8 cellular contexts compared by ENCODE assay signal in the genomic region with DNA sequence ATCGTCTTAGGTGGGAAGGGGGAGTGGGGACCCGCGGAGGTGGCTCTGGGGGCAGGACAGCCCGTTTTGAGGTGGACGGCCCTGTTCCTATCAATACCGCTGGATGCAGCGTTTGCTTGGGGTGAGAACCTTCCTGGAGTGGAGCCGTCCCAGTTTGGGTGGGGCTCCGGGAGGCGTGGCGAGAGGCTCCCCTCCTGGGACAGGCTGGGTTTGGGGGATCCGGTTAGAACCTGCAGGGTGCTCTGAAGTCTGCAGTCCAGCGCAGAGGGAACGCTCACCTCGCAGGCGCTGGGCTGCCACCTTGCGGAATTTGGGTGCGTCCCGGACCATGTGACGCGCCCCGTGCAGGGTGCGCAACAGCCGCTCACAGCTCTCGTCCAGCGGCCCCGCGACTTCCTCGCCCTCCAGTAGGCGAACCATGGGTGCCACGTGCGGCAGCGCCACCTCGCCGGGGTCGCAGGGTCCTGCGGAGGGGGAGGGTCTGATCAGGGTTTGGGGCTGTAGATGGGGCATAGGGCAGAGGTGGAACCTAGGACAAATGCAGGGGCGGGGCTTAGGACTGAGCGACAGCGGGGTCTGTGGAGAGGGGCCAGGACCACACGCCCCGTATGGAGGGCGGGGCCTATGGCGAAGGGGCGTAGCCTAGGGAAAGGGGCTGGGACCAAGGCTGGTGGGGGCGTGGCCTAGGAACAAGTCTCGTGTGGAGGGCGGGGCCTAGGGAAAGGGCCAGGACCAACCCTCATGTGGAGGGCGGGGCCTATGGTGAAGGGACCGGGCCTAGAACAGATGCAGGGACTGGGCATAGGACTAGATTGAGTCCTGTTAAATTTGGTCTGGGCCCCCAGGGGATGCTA. TPM values are rescaled to one million over a fixed set of nuclear protein-coding genes. Genes with fewer than 3 reads are reported as not detected.
A peak's percentile ranks its signal among the peaks of the same experiment; 100 is the strongest.
DNase-seq lines count a peak whose midpoint lies in the region; TF ChIP-seq lines count a peak whose summit lies in the region.

No MANE protein-coding gene starts in this region.

- CTCF ChIA-PET in HEK293T (lab: Yijun Ruan, JAX): no interaction called here

- peak overlapping the region; percentile 71 for H3K4me2 ChIP-seq in neural progenitor cell

- H3K27ac ChIP-seq in neural progenitor cell (no peak overlapping the region), thymus (ENCODE audit: low read depth) (peak overlapping the region; percentile 21)

- H3K4me1 ChIP-seq in neural progenitor cell (no peaks in the 10 kb centered on the region), thymus (ENCODE audit: control insufficient read depth, insufficient read depth, low read length) (peaks cover 3% of the 10 kb centered on the region)

- H3K36me3 ChIP-seq in neural progenitor cell: no peaks in the 10 kb centered on the region
- H3K36me3 ChIP-seq in thymus (ENCODE audit: control insufficient read depth, insufficient read depth): peaks cover 3% of the 10 kb centered on the region

- TF ChIP-seq CTCF in GM12872 (IDR thresholded peaks at IDR 0.05; ENCODE audit: insufficient read depth, low read depth, low read length) (peak; percentile 65), fibroblast of mammary gland (conservative IDR thresholded peaks at IDR 0.05; ENCODE audit: control insufficient read depth, insufficient read depth, low read depth, low read length) (peak; percentile 24), neural progenitor cell (IDR thresholded peaks at IDR 0.05) (peak; percentile 58)

- no peak overlapping the region for H3K9ac ChIP-seq in neural progenitor cell

- H3F3A ChIP-seq in neural progenitor cell (ENCODE audit: low read depth): peaks cover 29% of the 10 kb centered on the region

- peak overlapping the region; percentile 34 for H3K4me3 ChIP-seq in fibroblast of mammary gland (ENCODE audit: control insufficient read depth, low read depth, low read length)
- H3K4me3 ChIP-seq in neural progenitor cell: peak overlapping the region; percentile 45
- H3K4me3 ChIP-seq in thymus (ENCODE audit: low read length): peak overlapping the region; percentile 47

- WGBS in thymus: 5% methylated on average over 50 of the region's 50 CpGs

- H3K27me3 ChIP-seq in neural progenitor cell: no peaks in the 10 kb centered on the region
- no peaks in the 10 kb centered on the region for H3K27me3 ChIP-seq in thymus (ENCODE audit: control insufficient read depth, insufficient read depth)

- H3K9me3 ChIP-seq in neural progenitor cell (ENCODE audit: low read depth) (no peaks in the 10 kb centered on the region), thymus (ENCODE audit: control insufficient read depth) (no peaks in the 10 kb centered on the region)

- peaks cover 9% of the 10 kb centered on the region for H3K27me3 Mint-ChIP-seq in neural progenitor cell (ENCODE audit: insufficient read depth, low read depth)

- peaks cover 4% of the 10 kb centered on the region for H3K4me1 Mint-ChIP-seq in neural progenitor cell

- no peaks in the 10 kb centered on the region for H3K79me2 ChIP-seq in neural progenitor cell (ENCODE audit: low read depth)

- DNase-seq in HEK293T (ENCODE audit: extremely low spot score): peak; percentile 75
- peak; percentile 92 for DNase-seq in NCI-H226
- peak; percentile 92 for DNase-seq in activated CD8-positive, alpha-beta memory T cell treated with anti-CD3 and anti-CD28 coated beads, Interleukin-2, amount 50 U/mL, for 48 hours
- peak; percentile 69 for DNase-seq in fibroblast of mammary gland (ENCODE audit: low read depth)
- DNase-seq in neural progenitor cell (ENCODE audit: low spot score): peak; percentile 97
- DNase-seq in NCI-H524 (lab: John Stamatoyannopoulos, UW): no peak

- H4K20me1 ChIP-seq in neural progenitor cell (ENCODE audit: low read depth): peaks cover 6% of the 10 kb centered on the region

- H2AFZ ChIP-seq in neural progenitor cell (replicated peaks): peak overlapping the region; percentile 55

- peaks cover 8% of the 10 kb centered on the region for H3K36me3 Mint-ChIP-seq in neural progenitor cell

- H3K27ac Mint-ChIP-seq in neural progenitor cell: no peak overlapping the region

- H3K9me3 Mint-ChIP-seq in neural progenitor cell: no peaks in the 10 kb centered on the region

- peak overlapping the region; percentile 81 for H3K4me3 Mint-ChIP-seq in neural progenitor cell

- POLR2A ChIA-PET in HEK293T (lab: Yijun Ruan, JAX): no interaction called here

TF ChIP-seq in HEK293T, 16 proteins besides CTCF, POLR2A, EP300 and RAD21:
- TF ChIP-seq FOXK2 (IDR thresholded peaks at IDR 0.05) (no peak), ARNT (IDR thresholded peaks at IDR 0.05) (no peak), ZNF384 (IDR thresholded peaks at IDR 0.05) (no peak), L3MBTL2 (conservative IDR thresholded peaks at IDR 0.05) (no peak), PKNOX1 (IDR thresholded peaks at IDR 0.05) (no peak), LEF1 (IDR thresholded peaks at IDR 0.05; ENCODE audit: borderline replicate concordance) (no peak), CTBP1 (IDR thresholded peaks at IDR 0.05; ENCODE audit: borderline replicate concordance) (no peak), HDGF (IDR thresholded peaks at IDR 0.05; ENCODE audit: borderline replicate concordance) (no peak), FOXM1 (IDR thresholded peaks at IDR 0.05; ENCODE audit: borderline replicate concordance) (no peak)

RNA-seq across cellular contexts. Expression of gene SH2D3A, which starts 13.8 kb away (rescaled TPM):
- 0.65 and 1.5 TPM in 2 replicates for total RNA-seq in neural progenitor cell (ENCODE audit: low replicate concordance)
- polyA plus RNA-seq in thymus: 18.8 TPM

RNA-seq across cellular contexts. Expression of gene TRIP10, which starts 13.9 kb away (rescaled TPM):
- total RNA-seq in neural progenitor cell (ENCODE audit: low replicate concordance): 53.0 and 57.2 TPM in 2 replicates
- polyA plus RNA-seq in thymus: 52.2 TPM

RNA-seq across cellular contexts. Expression of gene GPR108, which starts 16.0 kb away (rescaled TPM):
- 38.3 and 55.3 TPM in 2 replicates for total RNA-seq in neural progenitor cell (ENCODE audit: low replicate concordance)
- 106 TPM for polyA plus RNA-seq in thymus

RNA-seq across cellular contexts. Expression of gene VAV1, which starts 19.1 kb away (rescaled TPM):
- 0.15 TPM in 1 of 2 replicates, not detected in the other for total RNA-seq in neural progenitor cell (ENCODE audit: low replicate concordance)
- polyA plus RNA-seq in thymus: 42.2 TPM

RNA-seq across cellular contexts. Expression of gene C3, which starts 33.0 kb away (rescaled TPM):
- 0.25 and 1.5 TPM in 2 replicates for total RNA-seq in neural progenitor cell (ENCODE audit: low replicate concordance)
- polyA plus RNA-seq in thymus: 311 TPM

Comparison
In these comparisons a context has a peak if more than half of its experiments do, and no peak if none do; other contexts are left out.
1. DNase-seq: peak in HEK293T (single experiment), NCI-H226 (single experiment), activated CD8-positive, alpha-beta memory T cell treated with anti-CD3 and anti-CD28 coated beads, Interleukin-2, amount 50 U/mL, for 48 hours (single experiment), fibroblast of mammary gland (single experiment) and neural progenitor cell (single experiment); none in NCI-H524 (0 of 2).
2. Peak in every context shown above with its lines, with median percentiles within 50 percentile points of each other: CTCF ChIP-seq and H3K4me3 ChIP-seq.